In the genomic region with DNA sequence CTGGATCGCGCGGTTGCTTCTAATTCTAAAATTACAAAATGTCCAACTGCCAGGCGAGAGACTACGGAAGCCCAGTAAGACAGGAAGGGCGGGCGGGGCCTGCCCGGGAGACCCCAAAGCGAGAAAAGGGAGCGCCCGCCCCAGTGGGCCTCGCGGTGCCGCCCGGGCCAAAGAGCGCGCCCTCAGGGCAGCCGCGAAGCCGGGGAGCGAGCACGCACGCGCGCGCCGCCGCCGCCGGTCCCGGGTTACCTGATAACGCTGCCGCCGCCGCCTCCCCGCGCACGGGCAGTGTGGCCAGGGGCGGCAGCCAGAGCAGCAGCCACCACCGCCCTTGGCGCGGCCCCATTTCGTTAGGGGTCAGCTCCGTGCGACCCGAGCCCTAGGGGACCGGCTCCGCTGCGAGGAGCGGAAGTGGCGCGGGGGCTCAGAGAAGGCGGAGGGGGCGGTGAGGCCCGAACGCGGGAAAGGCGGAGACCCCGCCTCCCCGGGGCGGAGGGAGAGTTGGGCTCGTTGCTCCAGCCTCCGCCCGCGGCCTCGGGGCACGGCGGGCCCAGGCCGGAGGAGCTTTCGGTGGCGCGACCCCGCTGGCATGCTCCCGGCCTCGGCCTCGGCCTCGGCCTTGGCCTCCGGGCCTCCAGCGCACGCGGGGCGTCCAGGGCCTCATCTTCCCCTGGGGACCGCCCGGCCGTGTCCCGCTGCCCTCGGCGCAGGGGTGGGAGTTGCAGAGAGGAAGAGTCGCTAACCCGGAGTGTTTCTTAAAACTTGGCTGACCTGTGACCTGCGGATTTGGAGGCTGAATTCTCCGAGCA, we compare ENCODE assay signal across 1 cellular context.
A peak's percentile ranks its signal among the peaks of the same experiment; 100 is the strongest.
TF ChIP-seq lines count a peak whose summit lies in the region.

A gene with protein sequence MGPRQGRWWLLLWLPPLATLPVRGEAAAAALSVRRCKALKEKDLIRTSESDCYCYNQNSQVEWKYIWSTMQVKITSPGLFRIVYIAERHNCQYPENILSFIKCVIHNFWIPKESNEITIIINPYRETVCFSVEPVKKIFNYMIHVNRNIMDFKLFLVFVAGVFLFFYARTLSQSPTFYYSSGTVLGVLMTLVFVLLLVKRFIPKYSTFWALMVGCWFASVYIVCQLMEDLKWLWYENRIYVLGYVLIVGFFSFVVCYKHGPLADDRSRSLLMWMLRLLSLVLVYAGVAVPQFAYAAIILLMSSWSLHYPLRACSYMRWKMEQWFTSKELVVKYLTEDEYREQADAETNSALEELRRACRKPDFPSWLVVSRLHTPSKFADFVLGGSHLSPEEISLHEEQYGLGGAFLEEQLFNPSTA (minus strand): TSS at position 413 of the 809 bp plus-strand sequence. CDS start 67 bp downstream, at position 346.

TF ChIP-seq in GM12878, 131 proteins besides CTCF, POLR2A, EP300 and RAD21 (continued from another document):
- TF ChIP-seq, protein P1, sequence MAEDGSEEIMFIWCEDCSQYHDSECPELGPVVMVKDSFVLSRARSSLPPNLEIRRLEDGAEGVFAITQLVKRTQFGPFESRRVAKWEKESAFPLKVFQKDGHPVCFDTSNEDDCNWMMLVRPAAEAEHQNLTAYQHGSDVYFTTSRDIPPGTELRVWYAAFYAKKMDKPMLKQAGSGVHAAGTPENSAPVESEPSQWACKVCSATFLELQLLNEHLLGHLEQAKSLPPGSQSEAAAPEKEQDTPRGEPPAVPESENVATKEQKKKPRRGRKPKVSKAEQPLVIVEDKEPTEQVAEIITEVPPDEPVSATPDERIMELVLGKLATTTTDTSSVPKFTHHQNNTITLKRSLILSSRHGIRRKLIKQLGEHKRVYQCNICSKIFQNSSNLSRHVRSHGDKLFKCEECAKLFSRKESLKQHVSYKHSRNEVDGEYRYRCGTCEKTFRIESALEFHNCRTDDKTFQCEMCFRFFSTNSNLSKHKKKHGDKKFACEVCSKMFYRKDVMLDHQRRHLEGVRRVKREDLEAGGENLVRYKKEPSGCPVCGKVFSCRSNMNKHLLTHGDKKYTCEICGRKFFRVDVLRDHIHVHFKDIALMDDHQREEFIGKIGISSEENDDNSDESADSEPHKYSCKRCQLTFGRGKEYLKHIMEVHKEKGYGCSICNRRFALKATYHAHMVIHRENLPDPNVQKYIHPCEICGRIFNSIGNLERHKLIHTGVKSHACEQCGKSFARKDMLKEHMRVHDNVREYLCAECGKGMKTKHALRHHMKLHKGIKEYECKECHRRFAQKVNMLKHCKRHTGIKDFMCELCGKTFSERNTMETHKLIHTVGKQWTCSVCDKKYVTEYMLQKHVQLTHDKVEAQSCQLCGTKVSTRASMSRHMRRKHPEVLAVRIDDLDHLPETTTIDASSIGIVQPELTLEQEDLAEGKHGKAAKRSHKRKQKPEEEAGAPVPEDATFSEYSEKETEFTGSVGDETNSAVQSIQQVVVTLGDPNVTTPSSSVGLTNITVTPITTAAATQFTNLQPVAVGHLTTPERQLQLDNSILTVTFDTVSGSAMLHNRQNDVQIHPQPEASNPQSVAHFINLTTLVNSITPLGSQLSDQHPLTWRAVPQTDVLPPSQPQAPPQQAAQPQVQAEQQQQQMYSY (CRISPR knock-in tag; IDR thresholded peaks at IDR 0.05), result no peak
- no peak for TF ChIP-seq BCLAF1 (IDR thresholded peaks at IDR 0.05)
- TF ChIP-seq PAX8 (IDR thresholded peaks at IDR 0.05), result no peak
- no peak for TF ChIP-seq FOXM1 (IDR thresholded peaks at IDR 0.05; ENCODE audit: low read depth, low read length)
- no peak for TF ChIP-seq ZNF384 (IDR thresholded peaks at IDR 0.05; ENCODE audit: borderline replicate concordance, low read depth, low read length)
- TF ChIP-seq MYB (IDR thresholded peaks at IDR 0.05; ENCODE audit: borderline replicate concordance, low read depth, low read length), result no peak
- TF ChIP-seq HDAC2 (IDR thresholded peaks at IDR 0.05), result no peak
- TF ChIP-seq, protein P2, sequence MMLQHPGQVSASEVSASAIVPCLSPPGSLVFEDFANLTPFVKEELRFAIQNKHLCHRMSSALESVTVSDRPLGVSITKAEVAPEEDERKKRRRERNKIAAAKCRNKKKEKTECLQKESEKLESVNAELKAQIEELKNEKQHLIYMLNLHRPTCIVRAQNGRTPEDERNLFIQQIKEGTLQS (IDR thresholded peaks at IDR 0.05; ENCODE audit: borderline replicate concordance, extremely low read depth, low read depth, low read length), result no peak
- no peak for TF ChIP-seq RCOR1 (conservative IDR thresholded peaks at IDR 0.05; ENCODE audit: low read depth, low read length)
- 0 out of 2 replicates have a peak, but pooled peaks have one; percentile 40 for TF ChIP-seq TCF3 (IDR thresholded peaks at IDR 0.05; ENCODE audit: borderline replicate concordance, insufficient read depth, low read depth, low read length)
- peak; percentile 83; the same call in 1 of the 2 replicates for TF ChIP-seq ASH2L (IDR thresholded peaks at IDR 0.05; ENCODE audit: borderline replicate concordance, low read depth)
- TF ChIP-seq SKIL (IDR thresholded peaks at IDR 0.05; ENCODE audit: low read depth, poor library complexity, severe bottlenecking), result no peak
- TF ChIP-seq PML (IDR thresholded peaks at IDR 0.05; ENCODE audit: low read length), result 0 out of 2 replicates have a peak, but pooled peaks have one; percentile 45
- TF ChIP-seq, protein P3, sequence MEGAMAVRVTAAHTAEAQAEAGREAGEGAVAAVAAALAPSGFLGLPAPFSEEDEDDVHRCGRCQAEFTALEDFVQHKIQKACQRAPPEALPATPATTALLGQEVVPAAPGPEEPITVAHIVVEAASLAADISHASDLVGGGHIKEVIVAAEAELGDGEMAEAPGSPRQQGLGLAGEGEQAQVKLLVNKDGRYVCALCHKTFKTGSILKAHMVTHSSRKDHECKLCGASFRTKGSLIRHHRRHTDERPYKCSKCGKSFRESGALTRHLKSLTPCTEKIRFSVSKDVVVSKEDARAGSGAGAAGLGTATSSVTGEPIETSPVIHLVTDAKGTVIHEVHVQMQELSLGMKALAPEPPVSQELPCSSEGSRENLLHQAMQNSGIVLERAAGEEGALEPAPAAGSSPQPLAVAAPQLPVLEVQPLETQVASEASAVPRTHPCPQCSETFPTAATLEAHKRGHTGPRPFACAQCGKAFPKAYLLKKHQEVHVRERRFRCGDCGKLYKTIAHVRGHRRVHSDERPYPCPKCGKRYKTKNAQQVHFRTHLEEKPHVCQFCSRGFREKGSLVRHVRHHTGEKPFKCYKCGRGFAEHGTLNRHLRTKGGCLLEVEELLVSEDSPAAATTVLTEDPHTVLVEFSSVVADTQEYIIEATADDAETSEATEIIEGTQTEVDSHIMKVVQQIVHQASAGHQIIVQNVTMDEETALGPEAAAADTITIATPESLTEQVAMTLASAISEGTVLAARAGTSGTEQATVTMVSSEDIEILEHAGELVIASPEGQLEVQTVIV (IDR thresholded peaks at IDR 0.05; ENCODE audit: borderline replicate concordance, partially characterized antibody), result no peak
- peak; percentile 85; the same call in 1 of the 2 replicates for TF ChIP-seq RBBP5 (conservative IDR thresholded peaks at IDR 0.05)
- no peak for TF ChIP-seq ZNF622 (IDR thresholded peaks at IDR 0.05)
- no peak for TF ChIP-seq MLLT1 (IDR thresholded peaks at IDR 0.05)
- no peak for TF ChIP-seq STAT3 (IDR thresholded peaks at IDR 0.05; ENCODE audit: low read depth, low read length)
- TF ChIP-seq POU2F2 (IDR thresholded peaks at IDR 0.05; ENCODE audit: borderline replicate concordance, low read depth, low read length), result peak; percentile 81
- TF ChIP-seq YBX1 (IDR thresholded peaks at IDR 0.05), result no peak
- TF ChIP-seq BRCA1 (IDR thresholded peaks at IDR 0.05; ENCODE audit: low read depth, low read length), result no peak
- TF ChIP-seq, protein P4, sequence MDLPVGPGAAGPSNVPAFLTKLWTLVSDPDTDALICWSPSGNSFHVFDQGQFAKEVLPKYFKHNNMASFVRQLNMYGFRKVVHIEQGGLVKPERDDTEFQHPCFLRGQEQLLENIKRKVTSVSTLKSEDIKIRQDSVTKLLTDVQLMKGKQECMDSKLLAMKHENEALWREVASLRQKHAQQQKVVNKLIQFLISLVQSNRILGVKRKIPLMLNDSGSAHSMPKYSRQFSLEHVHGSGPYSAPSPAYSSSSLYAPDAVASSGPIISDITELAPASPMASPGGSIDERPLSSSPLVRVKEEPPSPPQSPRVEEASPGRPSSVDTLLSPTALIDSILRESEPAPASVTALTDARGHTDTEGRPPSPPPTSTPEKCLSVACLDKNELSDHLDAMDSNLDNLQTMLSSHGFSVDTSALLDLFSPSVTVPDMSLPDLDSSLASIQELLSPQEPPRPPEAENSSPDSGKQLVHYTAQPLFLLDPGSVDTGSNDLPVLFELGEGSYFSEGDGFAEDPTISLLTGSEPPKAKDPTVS (IDR thresholded peaks at IDR 0.05; ENCODE audit: low read depth, low read length), result no peak
- peak; percentile 6; the same call in 1 of the 2 replicates for TF ChIP-seq SMC3 (IDR thresholded peaks at IDR 0.05; ENCODE audit: borderline replicate concordance, low read length)
- TF ChIP-seq CBX5 (IDR thresholded peaks at IDR 0.05; ENCODE audit: low read depth), result no peak
- no peak for TF ChIP-seq WRNIP1 (IDR thresholded peaks at IDR 0.05; ENCODE audit: borderline replicate concordance, low read depth, low read length)
- TF ChIP-seq NFXL1 (IDR thresholded peaks at IDR 0.05; ENCODE audit: borderline replicate concordance), result no peak
- TF ChIP-seq MTA2 (IDR thresholded peaks at IDR 0.05; ENCODE audit: low read depth), result no peak
- TF ChIP-seq BCL11A (IDR thresholded peaks at IDR 0.05; ENCODE audit: low read depth, low read length), result no peak
- peak; percentile 77 for TF ChIP-seq YY1 (IDR thresholded peaks at IDR 0.05; ENCODE audit: low read depth, low read length)
- peak; percentile 59; the same call in 1 of the 2 replicates for TF ChIP-seq TAF1 (IDR thresholded peaks at IDR 0.05; ENCODE audit: borderline replicate concordance, low read depth, low read length)
- TF ChIP-seq SRF (IDR thresholded peaks at IDR 0.05; ENCODE audit: low read depth in 2 of 2, low read length in 2 of 2), result no peak
- TF ChIP-seq ZNF274 (IDR thresholded peaks at IDR 0.05; ENCODE audit: insufficient read depth, insufficient read length), result no peak
- TF ChIP-seq EED (IDR thresholded peaks at IDR 0.05; ENCODE audit: low read depth), result peak; percentile 61; the same call in 1 of the 2 replicates
